Comparison of ENCODE assay signal across 9 cellular contexts in the genomic region with DNA sequence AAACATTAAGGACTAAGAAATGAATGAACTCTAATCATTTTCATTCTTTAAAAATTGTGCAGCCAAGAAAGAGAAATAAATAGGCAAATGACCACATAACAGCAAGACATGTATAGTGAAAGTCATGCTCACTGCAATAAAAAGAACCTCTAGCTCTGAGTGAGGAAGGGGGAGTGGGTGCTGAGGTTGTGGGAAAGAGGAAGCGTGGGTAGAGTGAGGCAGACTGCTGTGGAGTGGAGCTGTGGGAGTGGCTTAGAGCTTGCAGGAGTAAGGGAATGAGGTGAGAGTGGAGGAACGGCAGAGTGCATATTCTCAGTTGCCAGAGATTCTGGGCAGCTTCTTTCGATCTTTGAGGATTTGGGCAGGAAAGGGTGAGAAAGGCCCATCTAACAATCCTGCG. TPM values are rescaled to one million over a fixed set of nuclear protein-coding genes. Genes with fewer than 3 reads are reported as not detected.
DNase-seq lines count a peak whose midpoint lies in the region; ATAC-seq and TF ChIP-seq lines count a peak whose summit lies in the region.
"Had no signal": no experiment of that assay in that cellular context is flagged by ENCODE, and none has a peak within 500 bp of the region (broad histone marks: within the 10 kb centered on the region; RNA-seq: fewer than 3 reads in every experiment).

No MANE protein-coding gene starts in this region.

- H3K9me3 ChIP-seq in mammary epithelial cell (replicated peaks; ENCODE audit: insufficient read depth, low read length) (no peaks in the 10 kb centered on the region), breast epithelium (no peaks in the 10 kb centered on the region), upper lobe of left lung (no peaks in the 10 kb centered on the region)

- peaks cover 14% of the 10 kb centered on the region for H3K4me1 ChIP-seq in mammary epithelial cell (ENCODE audit: insufficient read depth, low read length)
- H3K4me1 ChIP-seq in breast epithelium: no peaks in the 10 kb centered on the region
- no peaks in the 10 kb centered on the region for H3K4me1 ChIP-seq in upper lobe of left lung

- TF ChIP-seq EP300 in upper lobe of left lung (IDR thresholded peaks at IDR 0.05): no peak

- BruUV-seq in mammary epithelial cell (replicated peaks; lab: Mats Ljungman, UMichigan): no TSS peak

- intact Hi-C loops in mammary epithelial cell (cut with micrococcal nuclease) (loop anchor here (5.0 kb wide), 4 partner anchors 110 to 500 kb away; partner anchors contain the start of gene NRSN2), breast epithelium (cut with DNase I; ENCODE audit: low total_unique reads) (no loop called here)

- peak overlapping the region; percentile 62 for H2AFZ ChIP-seq in mammary epithelial cell (ENCODE audit: low read depth, low read length)

- H3K4me3 ChIP-seq in mammary epithelial cell (replicated peaks in 1 of 3; ENCODE audit: insufficient read depth in 1 of 3, low read depth in 2 of 3, low read length in 3 of 3): no peak overlapping the region
- H3K4me3 ChIP-seq in breast epithelium: no peak overlapping the region
- peak overlapping the region in 1 of 4 donors; percentile 22 for H3K4me3 ChIP-seq in upper lobe of left lung

- in situ Hi-C loops in mammary epithelial cell (cut with MboI; ENCODE audit: low sequenced_read_pairs in 2 of 2): no loop called here
- in situ Hi-C loops in G401 (cut with HindIII; ENCODE audit: low sequenced_read_pairs): loop anchor here (5.0 kb wide), 1 partner anchor 95 kb away; no protein-coding TSS in a partner anchor

- no peak overlapping the region for H3K27ac ChIP-seq in mammary epithelial cell (ENCODE audit: insufficient read depth, low read depth, low read length)
- H3K27ac ChIP-seq in breast epithelium: no peak overlapping the region
- H3K27ac ChIP-seq in upper lobe of left lung: no peak overlapping the region

- WGBS in mammary epithelial cell (ENCODE audit: low coverage, missing lambda C conversion rate): 32% methylated on average over 4 of the region's 4 CpGs
- 54 to 57% methylated on average over 4 of the region's 4 CpGs for WGBS in upper lobe of left lung, 2 donors

- H3K27me3 ChIP-seq in mammary epithelial cell (ENCODE audit: insufficient read depth, low read length): peaks cover 4% of the 10 kb centered on the region
- H3K27me3 ChIP-seq in breast epithelium: no peaks in the 10 kb centered on the region
- no peaks in the 10 kb centered on the region for H3K27me3 ChIP-seq in upper lobe of left lung

- CTCF ChIA-PET in mammary epithelial cell (lab: Charles Lee; ENCODE audit: low non-redundant PET): no interaction called here

- DNase-seq in mammary epithelial cell (no peak), breast epithelium (ENCODE audit: low spot score in 2 of 2) (no peak), UCSD-AML1 (lab: John Stamatoyannopoulos, UW; ENCODE audit: unreplicated experiment) (peak; percentile 61), iris pigment epithelial cell (ENCODE audit: low read depth) (peak; percentile 1), upper lobe of left lung (peak in 1 of 2 donors; percentile 49), G401 (ENCODE audit: low spot score) (no peak), NCI-H2171 (lab: John Stamatoyannopoulos, UW) (no peak), DMS153 treated with DMSO at 0.1 percent for 48 hours (lab: John Stamatoyannopoulos, UW; ENCODE audit: unreplicated experiment) (no peak)

- H3K36me3 ChIP-seq in mammary epithelial cell (ENCODE audit: insufficient read depth, low read length) (no peaks in the 10 kb centered on the region), breast epithelium (no peaks in the 10 kb centered on the region), upper lobe of left lung (no peaks in the 10 kb centered on the region)

- dilution Hi-C loops in mammary epithelial cell (cut with HindIII; ENCODE audit: low sequenced_read_pairs): loop anchor here (5.0 kb wide), 2 partner anchors 70 to 95 kb away; no protein-coding TSS in a partner anchor

- no peak overlapping the region for H3K4me2 ChIP-seq in mammary epithelial cell (ENCODE audit: insufficient read depth, low read depth, low read length)

- TF ChIP-seq CTCF in mammary epithelial cell (conservative IDR thresholded peaks at IDR 0.05 in 1 of 2, IDR thresholded peaks at IDR 0.05 in 1 of 2; ENCODE audit: extremely low read depth in 1 of 2, insufficient read depth in 1 of 2, low read depth in 1 of 2, low read length in 2 of 2): no peak
- TF ChIP-seq CTCF in breast epithelium (IDR thresholded peaks at IDR 0.05): no peak
- no peak for TF ChIP-seq CTCF in upper lobe of left lung (IDR thresholded peaks at IDR 0.05)

- peak; percentile 77 to 86 for ATAC-seq in upper lobe of left lung (ENCODE audit: low FRiP score in 2 of 2)

- H3K9ac ChIP-seq in mammary epithelial cell (ENCODE audit: insufficient read depth, low read length): no peak overlapping the region

- TF ChIP-seq POLR2A in breast epithelium (IDR thresholded peaks at IDR 0.05): no peak
- TF ChIP-seq POLR2A in upper lobe of left lung (IDR thresholded peaks at IDR 0.05): no peak

- no peaks in the 10 kb centered on the region for H3K79me2 ChIP-seq in mammary epithelial cell (ENCODE audit: insufficient read depth, low read length)

- H4K20me1 ChIP-seq in mammary epithelial cell (ENCODE audit: insufficient read depth, low read length): no peaks in the 10 kb centered on the region

RNA-seq across cellular contexts. Expression of gene DEFB129, which starts 10.4 kb away (rescaled TPM):
- not detected for total RNA-seq in mammary epithelial cell
- polyA plus RNA-seq in mammary epithelial cell: not detected
- polyA minus RNA-seq in mammary epithelial cell: not detected
- total RNA-seq in breast epithelium: not detected
- total RNA-seq in upper lobe of left lung: not detected
- not detected in 2 replicates for total RNA-seq in G401 (2014; rRNA removed; shearing (Covaris generic))
- total RNA-seq: lung microvascular endothelial cell had no signal

RNA-seq across cellular contexts. Expression of gene DEFB132, which starts 20.0 kb away (rescaled TPM):
- total RNA-seq in mammary epithelial cell (not detected), breast epithelium (under 1 TPM; 0.29 to 0.96 (median 0.33) TPM), upper lobe of left lung (not detected)
- polyA plus RNA-seq in mammary epithelial cell: not detected
- not detected for polyA minus RNA-seq in mammary epithelial cell
- total RNA-seq in G401 (2014; rRNA removed; shearing (Covaris generic)): not detected in 2 replicates
- total RNA-seq: lung microvascular endothelial cell had no signal

RNA-seq across cellular contexts. Expression of gene DEFB128, which starts 48.0 kb away (rescaled TPM):
- not detected for total RNA-seq in mammary epithelial cell
- not detected for polyA plus RNA-seq in mammary epithelial cell
- not detected for polyA minus RNA-seq in mammary epithelial cell
- not detected for total RNA-seq in breast epithelium
- not detected for total RNA-seq in upper lobe of left lung
- not detected in 2 replicates for total RNA-seq in G401 (2014; rRNA removed; shearing (Covaris generic))
- total RNA-seq: lung microvascular endothelial cell had no signal

RNA-seq across cellular contexts. Expression of gene C20orf96, which starts 53.1 kb away (rescaled TPM):
- total RNA-seq in mammary epithelial cell: 1 to 10 TPM in 1 of 2 donors, under 1 TPM in 1; 0.83 to 2.7 TPM
- polyA plus RNA-seq in mammary epithelial cell: 2.3 TPM
- polyA minus RNA-seq in mammary epithelial cell: not detected
- total RNA-seq in breast epithelium: 1 to 10 TPM; 2.6 to 9.2 (median 6.1) TPM
- 10 to 100 TPM in 3 of 6 donors, 1 to 10 TPM in 3; 3.0 to 31.4 (median 10.3) TPM for total RNA-seq in upper lobe of left lung
- 1.0 and 4.5 TPM in 2 replicates for total RNA-seq in G401 (2014; rRNA removed; shearing (Covaris generic))

RNA-seq across cellular contexts. Expression of gene ZCCHC3, which starts 59.9 kb away (rescaled TPM):
- total RNA-seq in mammary epithelial cell (10 to 100 TPM in 1 of 2 donors, 1 to 10 TPM in 1; 9.2 to 11.5 TPM), breast epithelium (10 to 100 TPM; 10.1 to 14.0 (median 11.5) TPM), upper lobe of left lung (10 to 100 TPM; 14.2 to 18.5 (median 17.3) TPM)
- polyA plus RNA-seq in mammary epithelial cell: 6.6 TPM
- 9.7 TPM for polyA minus RNA-seq in mammary epithelial cell
- 74.3 and 75.1 TPM in 2 replicates for total RNA-seq in G401 (2014; rRNA removed; shearing (Covaris generic))

Comparison
In these comparisons a context has a peak if more than half of its experiments do, and no peak if none do; other contexts are left out.
1. DNase-seq: peak in UCSD-AML1 (single experiment) and iris pigment epithelial cell (single experiment); none in mammary epithelial cell (single experiment), breast epithelium (0 of 2), G401 (single experiment), NCI-H2171 (single experiment) and DMS153 treated with DMSO at 0.1 percent for 48 hours (single experiment).